ENCODE assay signal across 8 cellular contexts in the genomic region with DNA sequence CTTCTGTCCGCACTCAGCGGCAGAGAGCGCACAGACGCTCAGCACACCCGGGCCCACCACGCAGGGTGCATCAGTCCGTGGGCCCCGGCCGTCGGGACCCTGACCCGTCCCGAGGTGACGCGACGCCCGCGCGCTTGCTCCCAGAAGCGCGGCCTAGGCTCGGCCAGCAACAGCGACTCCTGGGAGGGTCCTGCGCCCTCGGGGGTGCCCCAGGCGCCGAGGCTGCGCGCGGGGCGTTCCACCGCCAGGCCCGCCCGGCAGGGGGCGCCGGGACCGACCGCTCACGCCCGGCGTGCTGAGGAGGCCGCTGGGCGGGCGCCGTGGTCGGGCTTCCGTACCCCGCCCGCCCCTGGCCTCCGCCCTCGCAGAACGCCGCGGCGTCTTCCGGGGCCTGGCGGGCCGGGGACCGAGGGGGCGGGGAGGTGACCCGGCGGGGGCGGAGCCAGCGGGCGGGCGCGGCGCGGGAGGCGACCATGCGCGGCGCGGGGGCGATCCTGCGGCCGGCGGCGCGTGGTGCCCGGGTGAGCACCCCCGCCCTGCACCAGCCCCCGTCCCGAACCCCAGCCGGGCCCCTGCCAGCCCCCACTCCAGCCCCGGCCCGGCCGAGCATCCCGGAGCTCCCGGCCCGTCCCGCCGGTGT. TPM values are rescaled to one million over a fixed set of nuclear protein-coding genes. Genes with fewer than 3 reads are reported as not detected.
A peak's percentile ranks its signal among the peaks of the same experiment; 100 is the strongest.
DNase-seq lines count a peak whose midpoint lies in the region; ATAC-seq and TF ChIP-seq lines count a peak whose summit lies in the region.

Gene CISD3 (plus strand): TSS at position 456 of the 640 bp plus-strand sequence. CDS start 18 bp downstream, at position 474.

- CTCF ChIA-PET in GM10248 (lab: Yijun Ruan, JAX) = interaction anchor here (1.2 to 2.2 kb wide), 11 partner anchors 12 to 381 kb away, joined by 3 to 18 read pairs (median 4); no protein-coding TSS in a partner anchor

- H3K27ac ChIP-seq in angular gyrus (ENCODE audit: low read depth, low read length) = peak within 1 kb of the TSS; percentile 85
- H3K27ac ChIP-seq in hepatocyte = peak within 1 kb of the TSS; percentile 95

- peaks cover 10% of the 10 kb centered on the region for H4K20me1 ChIP-seq in hepatocyte (ENCODE audit: insufficient read depth, poor library complexity, severe bottlenecking)

- peak within 1 kb of the TSS; percentile 77 for H2AFZ ChIP-seq in hepatocyte

- intact Hi-C loops in T-helper 2 cell treated with Interferon-gamma antibody and Interleukin-4, amounts not matched to agents 100 ng/mL and 5 ng/mL, for 36 hours (cut with micrococcal nuclease) = loop anchor here (2.0 to 10.0 kb wide), 2 partner anchors 23 to 175 kb away; partner anchors contain the start of gene PSMB3

- H3K4me1 ChIP-seq in hepatocyte (ENCODE audit: insufficient read depth) = peaks cover 23% of the 10 kb centered on the region

- peak within 1 kb of the TSS; percentile 97 for H3K4me2 ChIP-seq in hepatocyte

- WGBS in hepatocyte (ENCODE audit: low lambda C conversion rate, missing lambda C conversion rate) = 2% methylated on average over 43 of the region's 92 CpGs

- H3K27ac Mint-ChIP-seq in HFFc6 = peak within 1 kb of the TSS; percentile 87

- H3K79me2 ChIP-seq in hepatocyte = peaks cover 7% of the 10 kb centered on the region

- peaks cover 5% of the 10 kb centered on the region for H3K27me3 Mint-ChIP-seq in HFFc6 (ENCODE audit: insufficient read depth)

- TF ChIP-seq CTCF in GM10248 (IDR thresholded peaks at IDR 0.05; ENCODE audit: control extremely low read depth, extremely low read depth, low read depth, missing control alignments) (peak; percentile 93), HFFc6 (IDR thresholded peaks at IDR 0.05) (peak; percentile 84), hepatocyte (IDR thresholded peaks at IDR 0.05; ENCODE audit: poor library complexity) (peak; percentile 58), retinal pigment epithelial cell (conservative IDR thresholded peaks at IDR 0.05; ENCODE audit: low read depth, low read length) (peak; percentile 35)

- peak within 1 kb of the TSS; percentile 96 for H3K4me3 Mint-ChIP-seq in HFFc6

- no peaks in the 10 kb centered on the region for H3K36me3 ChIP-seq in hepatocyte (replicated peaks; ENCODE audit: insufficient read depth, low read depth)

- H3K4me3 ChIP-seq in hepatocyte = peak within 1 kb of the TSS; percentile 88
- H3K4me3 ChIP-seq in retinal pigment epithelial cell (ENCODE audit: low read length) = peak within 1 kb of the TSS; percentile 60

- H3K27me3 ChIP-seq in hepatocyte = no peaks in the 10 kb centered on the region

- no peaks in the 10 kb centered on the region for H3K9me2 ChIP-seq in hepatocyte (replicated peaks; ENCODE audit: insufficient read depth)

- H3K9me3 ChIP-seq in hepatocyte (ENCODE audit: low read depth) = no peaks in the 10 kb centered on the region

- peak; percentile 95 for DNase-seq in GM10248 (ENCODE audit: extremely low spot score)
- DNase-seq in HFFc6 = peak; percentile 49
- DNase-seq in NCI-H1092 (lab: John Stamatoyannopoulos, UW) = peak; percentile 72
- peak; percentile 96 for DNase-seq in hepatocyte (ENCODE audit: low spot score)
- DNase-seq in retinal pigment epithelial cell (ENCODE audit: low read depth) = no peak

- H3K9me3 Mint-ChIP-seq in HFFc6 = no peaks in the 10 kb centered on the region

- POLR2A ChIA-PET in GM10248 (lab: Yijun Ruan, JAX) = no interaction called here

- peaks cover 45% of the 10 kb centered on the region for H3K4me1 Mint-ChIP-seq in HFFc6 (ENCODE audit: low read depth)

- H3K36me3 Mint-ChIP-seq in HFFc6 (ENCODE audit: low read depth) = peaks cover 7% of the 10 kb centered on the region; the same call in 1 of the 2 replicates

- no peak for ATAC-seq in HG03378 (IDR thresholded peaks at IDR 0.05; ENCODE audit: unreplicated experiment)

RNA-seq across cellular contexts. Expression of gene CISD3, which starts in this region (rescaled TPM):
- 10 to 100 TPM; 35.0 to 38.7 (median 36.6) TPM for total RNA-seq in HFFc6 (2021; fragmentation: NEBNext Ultra II Directional; extraction: Animal tissue kit (Norgen Biotek cat#: 25700))
- total RNA-seq in T-helper 2 cell treated with Interferon-gamma antibody and Interleukin-4, amounts not matched to agents 100 ng/mL and 5 ng/mL, for 36 hours = 47.0 and 47.5 TPM in 2 replicates
- total RNA-seq in hepatocyte = 4.9 and 5.0 TPM in 2 replicates
- 37.0 and 41.6 TPM in 2 replicates for polyA plus RNA-seq in hepatocyte

Comparison
In these comparisons a context has a peak if more than half of its experiments do, and no peak if none do; other contexts are left out.
1. CTCF ChIP-seq: peak in every context shown above with its lines; median percentile 93 in GM10248; 84 in HFFc6; 58 in hepatocyte; 35 in retinal pigment epithelial cell.